11 cellular contexts compared by ENCODE assay signal in genomic region chr16:87178177-87178863, GRCh38.
DNase-seq lines count a peak whose midpoint lies in the region; ATAC-seq and TF ChIP-seq lines count a peak whose summit lies in the region.
"Had no signal": no experiment of that assay in that cellular context is flagged by ENCODE, and none has a peak within 500 bp of the region (broad histone marks: within the 10 kb centered on the region; RNA-seq: fewer than 3 reads in every experiment).

No MANE protein-coding gene starts in this region.

- H3K36me3 ChIP-seq in fibroblast of lung (ENCODE audit: control insufficient read depth, insufficient read depth, low read length) = no peaks in the 10 kb centered on the region

- no peaks in the 10 kb centered on the region for H3K79me2 ChIP-seq in fibroblast of lung (ENCODE audit: control insufficient read depth, insufficient read depth, low read length)

- no peaks in the 10 kb centered on the region for H4K20me1 ChIP-seq in fibroblast of lung (ENCODE audit: control insufficient read depth, extremely low read depth, insufficient read depth, low read length)

- H3K4me2 ChIP-seq in fibroblast of lung (ENCODE audit: extremely low read depth, insufficient read depth, low read length) = no peak overlapping the region

- no peaks in the 10 kb centered on the region for H3K9me3 ChIP-seq in fibroblast of lung (ENCODE audit: control insufficient read depth, insufficient read depth, low read depth, low read length)

- no peak for TF ChIP-seq CTCF in fibroblast of lung (conservative IDR thresholded peaks at IDR 0.05 in 1 of 2, IDR thresholded peaks at IDR 0.05 in 1 of 2; ENCODE audit: low read depth in 1 of 2, low read length in 2 of 2)

- peak; percentile 67 for ATAC-seq in Right ventricle myocardium superior (ENCODE audit: poor library complexity)
- no peak for ATAC-seq in HG02763 (IDR thresholded peaks at IDR 0.05; ENCODE audit: unreplicated experiment)
- no peak for ATAC-seq in GM21367 (IDR thresholded peaks at IDR 0.05; ENCODE audit: unreplicated experiment)

- no peaks in the 10 kb centered on the region for H3K27me3 ChIP-seq in fibroblast of lung (ENCODE audit: control insufficient read depth, insufficient read depth, low read length)

- H2AFZ ChIP-seq in fibroblast of lung (ENCODE audit: low read length) = peak overlapping the region; percentile 73

- H3K27ac ChIP-seq in fibroblast of lung (ENCODE audit: insufficient read depth, low read length) = no peak overlapping the region

- no peak overlapping the region for H3K4me3 ChIP-seq in fibroblast of lung (replicated peaks in 1 of 4; ENCODE audit: control extremely low read depth in 1 of 4, insufficient read depth in 1 of 4, low read depth in 3 of 4, low read length in 4 of 4)

- DNase-seq in Right ventricle myocardium superior = no peak
- no peak for DNase-seq in cardiac septum (ENCODE audit: low spot score)
- no peak for DNase-seq in fibroblast of lung (ENCODE audit: low read depth in 2 of 2)
- DNase-seq in medulla oblongata (ENCODE audit: extremely low spot score) = peak; percentile 17
- no peak for DNase-seq in midbrain (lab: John Stamatoyannopoulos, UW)
- no peak for DNase-seq in AG08396 (ENCODE audit: low spot score)
- DNase-seq: DMS79; NCI-H774; stimulated activated CD4-positive, alpha-beta T cell treated with anti-CD3 and anti-CD28 coated beads, Interleukin-4, amount 100 ng/mL, for 4 hours had no signal

- H3K4me1 ChIP-seq in fibroblast of lung (ENCODE audit: control insufficient read depth, extremely low read depth, insufficient read depth, low read length) = no peaks in the 10 kb centered on the region

- intact Hi-C loops in Right ventricle myocardium superior (cut with DNase I) (no loop called here), cardiac septum (cut with DNase I) (no loop called here)

- no peak overlapping the region for H3K9ac ChIP-seq in fibroblast of lung (ENCODE audit: insufficient read depth, low read length)
